Comparison of ENCODE assay signal across 17 cellular contexts in the genomic region with DNA sequence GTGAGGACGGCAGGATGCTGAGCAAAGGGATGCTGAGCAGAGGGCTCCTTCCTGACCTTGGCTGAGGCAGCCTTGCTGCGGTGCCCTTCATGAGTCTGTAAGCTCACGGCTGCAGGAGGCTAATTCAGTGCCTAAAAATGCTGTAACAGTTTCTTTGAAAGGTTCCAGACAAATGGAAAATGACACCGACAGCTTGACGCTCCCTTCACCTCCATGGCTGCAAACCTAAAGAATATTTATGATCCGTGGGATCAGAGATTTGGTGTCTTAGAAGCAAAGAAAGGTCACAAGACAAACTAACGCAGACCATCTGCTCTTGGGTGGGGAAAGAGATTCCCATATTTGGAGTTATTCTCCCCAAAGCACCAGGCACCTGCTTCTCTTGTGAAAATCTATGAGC. TPM values are rescaled to one million over a fixed set of nuclear protein-coding genes. Genes with fewer than 3 reads are reported as not detected.
DNase-seq lines count a peak whose midpoint lies in the region; ATAC-seq, FAIRE-seq and TF ChIP-seq lines count a peak whose summit lies in the region.
"Had no signal": no experiment of that assay in that cellular context is flagged by ENCODE, and none has a peak within 500 bp of the region (broad histone marks: within the 10 kb centered on the region; RNA-seq: fewer than 3 reads in every experiment).

No MANE protein-coding gene starts in this region.

- H3K36me3 ChIP-seq in astrocyte (ENCODE audit: insufficient read depth, low read length) (no peaks in the 10 kb centered on the region), upper lobe of left lung (no peaks in the 10 kb centered on the region), PC-3 (ENCODE audit: low read depth, low read length) (no peaks in the 10 kb centered on the region)

- intact Hi-C loops in PC-3 (cut with micrococcal nuclease), result no loop called here

- H3K27me3 Mint-ChIP-seq in astrocyte (ENCODE audit: low read depth, unreplicated experiment) (no peaks in the 10 kb centered on the region), mesothelial cell of epicardium (ENCODE audit: low read depth) (no peaks in the 10 kb centered on the region), progenitor cell of endocrine pancreas (no peaks in the 10 kb centered on the region)
- H3K27me3 Mint-ChIP-seq: naive thymus-derived CD4-positive, alpha-beta T cell; stimulated activated memory B cell treated with anti-CD40 and anti-IgM and Interleukin-4, amounts not matched to agents 10 μg/mL and 1 μg/mL and 100 μg/mL, for 72 hours had no signal

- peaks cover 2% of the 10 kb centered on the region for H3K36me3 Mint-ChIP-seq in astrocyte (ENCODE audit: low read depth, unreplicated experiment)
- no peaks in the 10 kb centered on the region for H3K36me3 Mint-ChIP-seq in mesothelial cell of epicardium
- H3K36me3 Mint-ChIP-seq in progenitor cell of endocrine pancreas (ENCODE audit: insufficient read depth), result no peaks in the 10 kb centered on the region
- H3K36me3 Mint-ChIP-seq: stimulated activated memory B cell treated with anti-CD40 and anti-IgM and Interleukin-4, amounts not matched to agents 10 μg/mL and 1 μg/mL and 100 μg/mL, for 72 hours had no signal

- H3K27ac Mint-ChIP-seq in astrocyte (ENCODE audit: unreplicated experiment) (peak overlapping the region; percentile 1), mesothelial cell of epicardium (peak overlapping the region; percentile 98), progenitor cell of endocrine pancreas (no peak overlapping the region)

- no peak overlapping the region for H3K4me3 Mint-ChIP-seq in astrocyte (ENCODE audit: unreplicated experiment)
- H3K4me3 Mint-ChIP-seq in mesothelial cell of epicardium, result no peak overlapping the region
- H3K4me3 Mint-ChIP-seq in progenitor cell of endocrine pancreas (ENCODE audit: low read depth), result no peak overlapping the region
- H3K4me3 Mint-ChIP-seq: stimulated activated memory B cell treated with anti-CD40 and anti-IgM and Interleukin-4, amounts not matched to agents 10 μg/mL and 1 μg/mL and 100 μg/mL, for 72 hours; T-helper 2 cell treated with Interferon-gamma antibody and Interleukin-4, amounts not matched to agents 5 μg/mL and 100 μg/mL, for 36 hours had no signal

- H3K27me3 ChIP-seq in astrocyte (ENCODE audit: insufficient read depth, low read length) (no peaks in the 10 kb centered on the region), upper lobe of left lung (no peaks in the 10 kb centered on the region), PC-3 (ENCODE audit: low read length) (no peaks in the 10 kb centered on the region)

- H3K27ac ChIP-seq in astrocyte (ENCODE audit: low read depth, low read length) (no peak overlapping the region), upper lobe of left lung (peak overlapping the region in 3 of 4 donors; percentile 55 to 78 (median 70)), PC-3 (ENCODE audit: low read length) (no peak overlapping the region)
- H3K27ac ChIP-seq: GM23248 had no signal

- FAIRE-seq in astrocyte (lab: Jason Lieb, UNC), result no peak

- H2AFZ ChIP-seq in astrocyte (ENCODE audit: low read depth, low read length), result no peak overlapping the region
- no peak overlapping the region for H2AFZ ChIP-seq in PC-3 (ENCODE audit: low read length)
- H2AFZ ChIP-seq: GM23248 had no signal

- no peak for TF ChIP-seq POLR2A in upper lobe of left lung (IDR thresholded peaks at IDR 0.05)

- ATAC-seq in upper lobe of left lung (ENCODE audit: low FRiP score in 2 of 2), result no peak
- ATAC-seq in PC-3, result no peak
- ATAC-seq: left colon; naive thymus-derived CD4-positive, alpha-beta T cell; stimulated activated memory B cell treated with anti-CD40 and anti-IgM and Interleukin-4, amounts not matched to agents 10 μg/mL and 1 μg/mL and 100 μg/mL, for 72 hours had no signal

- peaks cover 63% of the 10 kb centered on the region for H3K79me2 ChIP-seq in astrocyte (ENCODE audit: insufficient read depth, low read length)
- H3K79me2 ChIP-seq in PC-3 (ENCODE audit: low read length), result peaks cover 86% of the 10 kb centered on the region

- 87 to 90% methylated on average over 7 of the region's 7 CpGs for WGBS in upper lobe of left lung, 2 donors

- H3K4me2 ChIP-seq in astrocyte (ENCODE audit: low read length) (no peak overlapping the region), PC-3 (ENCODE audit: low read length) (no peak overlapping the region)

- H3K4me3 ChIP-seq in astrocyte (ENCODE audit: insufficient read depth, low read depth, low read length) (no peak overlapping the region), upper lobe of left lung (no peak overlapping the region), PC-3 (ENCODE audit: low read length) (no peak overlapping the region)
- H3K4me3 ChIP-seq: GM23248 had no signal

- no peaks in the 10 kb centered on the region for H3K9me2 ChIP-seq in PC-3 (replicated peaks; ENCODE audit: low read length)

- DNase-seq in NCI-H82 (lab: John Stamatoyannopoulos, UW), result peak; percentile 41
- DNase-seq in NCI-H82 treated with DMSO at 0.1 percent for 48 hours (lab: John Stamatoyannopoulos, UW; ENCODE audit: unreplicated experiment), result no peak
- no peak for DNase-seq in astrocyte (ENCODE audit: low read depth)
- no peak for DNase-seq in mesothelial cell of epicardium (ENCODE audit: low spot score in 2 of 2, unreplicated experiment in 2 of 2)
- no peak for DNase-seq in upper lobe of left lung
- no peak for DNase-seq in PC-3
- no peak for DNase-seq in NCI-H345 treated with DMSO at 0.1 percent for 48 hours (lab: John Stamatoyannopoulos, UW; ENCODE audit: unreplicated experiment)
- DNase-seq in progenitor cell of endocrine pancreas (ENCODE audit: low spot score, unreplicated experiment), result no peak
- DNase-seq: activated CD4-positive, alpha-beta T cell treated with anti-CD3 and anti-CD28 coated beads for 1 hour; GM23248; KBM-7; left colon; naive thymus-derived CD4-positive, alpha-beta T cell; stimulated activated CD4-positive, alpha-beta T cell treated with anti-CD3 and anti-CD28 coated beads, Interleukin-12 subunit alpha, Interleukin-12 subunit beta, amount 100 ng/mL, for 4 hours; trophoblast cell had no signal

- TF ChIP-seq EP300 in upper lobe of left lung (IDR thresholded peaks at IDR 0.05), result no peak

- CTCF ChIA-PET in PC-3 (lab: Charles Lee), result no interaction called here

- peaks cover 9% of the 10 kb centered on the region for H3F3A ChIP-seq in PC-3 (ENCODE audit: low read length, unreplicated experiment)

- H3K9ac ChIP-seq in astrocyte (ENCODE audit: low read length) (no peak overlapping the region), PC-3 (ENCODE audit: low read length) (no peak overlapping the region)
- H3K9ac ChIP-seq: GM23248 had no signal

- H3K9me3 Mint-ChIP-seq in astrocyte (ENCODE audit: unreplicated experiment) (no peaks in the 10 kb centered on the region), mesothelial cell of epicardium (no peaks in the 10 kb centered on the region), progenitor cell of endocrine pancreas (ENCODE audit: low read depth) (no peaks in the 10 kb centered on the region)
- H3K9me3 Mint-ChIP-seq: naive thymus-derived CD4-positive, alpha-beta T cell; stimulated activated memory B cell treated with anti-CD40 and anti-IgM and Interleukin-4, amounts not matched to agents 10 μg/mL and 1 μg/mL and 100 μg/mL, for 72 hours; T-helper 2 cell treated with Interferon-gamma antibody and Interleukin-4, amounts not matched to agents 5 μg/mL and 100 μg/mL, for 36 hours had no signal

- no peaks in the 10 kb centered on the region for H3K9me3 ChIP-seq in astrocyte (ENCODE audit: insufficient read depth, low read depth, low read length)
- no peaks in the 10 kb centered on the region for H3K9me3 ChIP-seq in upper lobe of left lung
- H3K9me3 ChIP-seq in PC-3 (ENCODE audit: low read length), result no peaks in the 10 kb centered on the region

- H3K4me1 Mint-ChIP-seq in astrocyte (ENCODE audit: low read depth, unreplicated experiment), result peaks cover 43% of the 10 kb centered on the region
- H3K4me1 Mint-ChIP-seq in mesothelial cell of epicardium, result peaks cover 85% of the 10 kb centered on the region
- H3K4me1 Mint-ChIP-seq in progenitor cell of endocrine pancreas (ENCODE audit: low read depth), result peaks cover 21% of the 10 kb centered on the region

- no peak for TF ChIP-seq CTCF in astrocyte (IDR thresholded peaks at IDR 0.05; ENCODE audit: insufficient read depth, low read depth, low read length)
- no peak for TF ChIP-seq CTCF in mesothelial cell of epicardium (IDR thresholded peaks at IDR 0.05; ENCODE audit: unreplicated experiment)
- no peak for TF ChIP-seq CTCF in upper lobe of left lung (IDR thresholded peaks at IDR 0.05)
- no peak for TF ChIP-seq CTCF in PC-3 (conservative IDR thresholded peaks at IDR 0.05; ENCODE audit: low read depth, low read length)
- no peak for TF ChIP-seq CTCF in progenitor cell of endocrine pancreas (IDR thresholded peaks at IDR 0.05; ENCODE audit: unreplicated experiment)

- H4K20me1 ChIP-seq in astrocyte (ENCODE audit: insufficient read depth, low read length) (peaks cover 12% of the 10 kb centered on the region), PC-3 (ENCODE audit: low read length) (no peaks in the 10 kb centered on the region)

- POLR2A ChIA-PET in PC-3 (lab: Charles Lee; ENCODE audit: unreplicated experiment), result no interaction called here

- H3K4me1 ChIP-seq in astrocyte (ENCODE audit: insufficient read depth, low read length) (peaks cover 41% of the 10 kb centered on the region), upper lobe of left lung (peaks cover 29 to 56% (median 39%) of the 10 kb centered on the region in 4 donors), PC-3 (ENCODE audit: insufficient read depth, low read length) (peaks cover 83% of the 10 kb centered on the region)

- BruUV-seq in PC-3 (replicated peaks; lab: Mats Ljungman, UMichigan), result no TSS peak

RNA-seq across cellular contexts. Expression of a gene that starts 27.9 kb away (rescaled TPM):
- total RNA-seq in astrocyte (50.3 and 54.4 TPM in 2 replicates), mesothelial cell of epicardium (122 to 126 TPM (median 123 TPM) in 3 replicates), upper lobe of left lung (100 to 1,000 TPM in 1 of 6 donors, 10 to 100 TPM in 5; 54.2 to 134 (median 72.9) TPM), PC-3 (2014; rRNA removed) (53.3 and 77.1 TPM in 2 replicates), progenitor cell of endocrine pancreas (29.4 and 30.5 TPM in 2 replicates)

RNA-seq across cellular contexts. Expression of a gene that starts 28.4 kb away (rescaled TPM):
- total RNA-seq in astrocyte (0.43 and 1.1 TPM in 2 replicates), mesothelial cell of epicardium (2.9 to 3.2 TPM (median 3.2 TPM) in 3 replicates), upper lobe of left lung (10 to 100 TPM in 4 of 6 donors, 1 to 10 TPM in 2; 1.5 to 46.2 (median 11.4) TPM), PC-3 (2014; rRNA removed) (1.9 and 2.2 TPM in 2 replicates), progenitor cell of endocrine pancreas (13.3 and 15.4 TPM in 2 replicates)

Comparison
In these comparisons a context has a peak if more than half of its experiments do, and no peak if none do; other contexts are left out.
1. H3K27ac ChIP-seq: peak in upper lobe of left lung (3 of 4); none in astrocyte (single experiment) and PC-3 (single experiment).